9 cellular contexts compared by ENCODE assay signal in genomic region chr6:85673198-85674139, GRCh38. TPM values are rescaled to one million over a fixed set of nuclear protein-coding genes. Genes with fewer than 3 reads are reported as not detected.
DNase-seq lines count a peak whose midpoint lies in the region; ATAC-seq and TF ChIP-seq lines count a peak whose summit lies in the region.
"Had no signal": no experiment of that assay in that cellular context is flagged by ENCODE, and none has a peak within 500 bp of the region (broad histone marks: within the 10 kb centered on the region; RNA-seq: fewer than 3 reads in every experiment).

No MANE protein-coding gene starts in this region.

- H3K18ac ChIP-seq in IMR-90 (ENCODE audit: low read depth, low read length): no peak overlapping the region

- H3K79me1 ChIP-seq in IMR-90 (ENCODE audit: low read depth in 1 of 2, low read length in 2 of 2): peaks cover 6 to 47% of the 10 kb centered on the region in 2 experiments; a peak in 3 of 4 replicates

- TF ChIP-seq CTCF in IMR-90 (conservative IDR thresholded peaks at IDR 0.05; ENCODE audit: low read depth, low read length) (no peak), natural killer cell (IDR thresholded peaks at IDR 0.05) (no peak), GM20000 (IDR thresholded peaks at IDR 0.05; ENCODE audit: extremely low read depth, missing control alignments) (no peak)

- no peak overlapping the region for H3K4me3 ChIP-seq in IMR-90 (ENCODE audit: insufficient read depth, low read depth, low read length)

- in situ Hi-C loops in IMR-90 (cut with MboI; ENCODE audit: low sequenced_read_pairs): loop anchor here (10.0 kb wide), 2 partner anchors 49 to 219 kb away; partner anchors contain the start of gene NT5E

- peaks cover 11% of the 10 kb centered on the region for H3K36me3 ChIP-seq in IMR-90 (ENCODE audit: control insufficient read depth, insufficient read depth, low read length)

- H3K4me1 Mint-ChIP-seq in activated CD8-positive, alpha-beta T cell treated with anti-CD3 and anti-CD28 coated beads, Interleukin-2, amount 10 ng/mL, durations not matched to agents 7 days and 5 days (ENCODE audit: low read depth): peaks cover 72% of the 10 kb centered on the region
- peaks cover 73 to 82% of the 10 kb centered on the region in 2 donors for H3K4me1 Mint-ChIP-seq in natural killer cell

- no peak overlapping the region; a peak in 1 of 4 replicates for H4K8ac ChIP-seq in IMR-90 (ENCODE audit: low read depth in 2 of 2, low read length in 2 of 2)

- H4K5ac ChIP-seq in IMR-90 (ENCODE audit: low read depth, low read length): no peak overlapping the region

- no peak overlapping the region; the same call in 1 of the 2 replicates for H3K14ac ChIP-seq in IMR-90 (replicated peaks; ENCODE audit: low read depth, low read length)

- no TSS peak for BruUV-seq in IMR-90 (replicated peaks; lab: Mats Ljungman, UMichigan)

- WGBS in IMR-90 (ENCODE audit: extremely low coverage in 2 of 2, insufficient read length in 1 of 2), 2 experiments: 71% methylated on average over 1 of the region's 4 CpGs; no CpG with 5 or more reads in 1 of the 2 experiments

- peaks cover 7% of the 10 kb centered on the region; the same call in 1 of the 2 replicates for H3K9me1 ChIP-seq in IMR-90 (ENCODE audit: insufficient read depth, low read length)

- dilution Hi-C loops in IMR-90 (cut with HindIII; ENCODE audit: low sequenced_read_pairs, unreplicated experiment): no loop called here

- H2BK20ac ChIP-seq in IMR-90 (ENCODE audit: low read depth, low read length): no peak overlapping the region

- H2BK5ac ChIP-seq in IMR-90 (ENCODE audit: low read depth, low read length, poor library complexity, severe bottlenecking): no peak overlapping the region

- no peak overlapping the region for H4K91ac ChIP-seq in IMR-90 (ENCODE audit: insufficient read depth, low read depth, low read length)

- no peak overlapping the region for H2AFZ ChIP-seq in IMR-90 (replicated peaks; ENCODE audit: low read length, poor library complexity)

- peak overlapping the region; percentile 40 for H3K27ac Mint-ChIP-seq in activated CD8-positive, alpha-beta T cell treated with anti-CD3 and anti-CD28 coated beads, Interleukin-2, amount 10 ng/mL, durations not matched to agents 7 days and 5 days
- H3K27ac Mint-ChIP-seq in natural killer cell: peak overlapping the region; percentile 61 to 100

- H3K27me3 ChIP-seq in IMR-90 (ENCODE audit: control insufficient read depth, insufficient read depth, low read length): no peaks in the 10 kb centered on the region

- POLR2A ChIA-PET in IMR-90 (lab: Charles Lee; ENCODE audit: unreplicated experiment): no interaction called here
- POLR2A ChIA-PET in activated CD8-positive, alpha-beta T cell treated with anti-CD3 and anti-CD28 coated beads, Interleukin-2, amount 10 ng/mL, durations not matched to agents 7 days and 5 days (lab: Charles Lee): interaction anchor here (0.6 to 4.6 kb wide), 2 partner anchors 32 to 817 kb away, joined by 3 to 138 read pairs; partner anchors contain the start of gene SYNCRIP

- no peak overlapping the region for H2AK5ac ChIP-seq in IMR-90 (ENCODE audit: low read depth, low read length)

- TF ChIP-seq POLR2A in IMR-90 (IDR thresholded peaks at IDR 0.05; ENCODE audit: low read depth, low read length): peak; percentile 31

- H3K56ac ChIP-seq in IMR-90 (ENCODE audit: extremely low read depth, insufficient read depth, low read length): no peak overlapping the region

- H2AK9ac ChIP-seq in IMR-90 (replicated peaks; ENCODE audit: low read depth, low read length, poor library complexity): no peak overlapping the region

- peaks cover 44% of the 10 kb centered on the region for H4K20me1 ChIP-seq in IMR-90 (ENCODE audit: insufficient read depth, low read length)

- no peaks in the 10 kb centered on the region for H3K9me3 ChIP-seq in IMR-90 (ENCODE audit: control insufficient read depth, insufficient read depth, low read length)

- intact Hi-C loops in IMR-90 (cut with micrococcal nuclease): loop anchor here (10.0 kb wide), 2 partner anchors 49 to 219 kb away; partner anchors contain the start of gene NT5E
- intact Hi-C loops in natural killer cell (cut with micrococcal nuclease): loop anchor here (10.0 kb wide), 2 partner anchors 139 to 319 kb away; no protein-coding TSS in a partner anchor

- no peaks in the 10 kb centered on the region for H3K27me3 Mint-ChIP-seq in activated CD8-positive, alpha-beta T cell treated with anti-CD3 and anti-CD28 coated beads, Interleukin-2, amount 10 ng/mL, durations not matched to agents 7 days and 5 days (ENCODE audit: low read depth)
- H3K27me3 Mint-ChIP-seq in natural killer cell (ENCODE audit: low read depth in 2 of 2): no peaks in the 10 kb centered on the region

- no peak overlapping the region for H3K4me2 ChIP-seq in IMR-90 (ENCODE audit: low read depth, low read length)

- no peak overlapping the region for H3K4ac ChIP-seq in IMR-90 (ENCODE audit: low read depth, low read length)

- TF ChIP-seq RAD21 in IMR-90 (IDR thresholded peaks at IDR 0.05; ENCODE audit: low read length): no peak

- H3K9ac ChIP-seq in IMR-90 (ENCODE audit: low read depth, low read length): no peak overlapping the region

- peaks cover 71% of the 10 kb centered on the region for H3K36me3 Mint-ChIP-seq in activated CD8-positive, alpha-beta T cell treated with anti-CD3 and anti-CD28 coated beads, Interleukin-2, amount 10 ng/mL, durations not matched to agents 7 days and 5 days (ENCODE audit: low read depth)
- H3K36me3 Mint-ChIP-seq in natural killer cell: no peaks in the 10 kb centered on the region

- H2BK15ac ChIP-seq in IMR-90 (ENCODE audit: low read depth, low read length): no peak overlapping the region

- H3K9me3 Mint-ChIP-seq in activated CD8-positive, alpha-beta T cell treated with anti-CD3 and anti-CD28 coated beads, Interleukin-2, amount 10 ng/mL, durations not matched to agents 7 days and 5 days (ENCODE audit: insufficient read depth): no peaks in the 10 kb centered on the region
- H3K9me3 Mint-ChIP-seq in natural killer cell: no peaks in the 10 kb centered on the region

- no peak overlapping the region for H3K23ac ChIP-seq in IMR-90 (ENCODE audit: low read depth, low read length)

- ATAC-seq in IMR-90 (ENCODE audit: low read depth): no peak
- ATAC-seq in activated CD8-positive, alpha-beta T cell treated with anti-CD3 and anti-CD28 coated beads, Interleukin-2, amount 10 ng/mL, durations not matched to agents 7 days and 5 days: no peak
- no peak for ATAC-seq in natural killer cell

- H3K4me1 ChIP-seq in IMR-90 (ENCODE audit: control insufficient read depth, insufficient read depth, low read length): 0 out of 2 replicates have a peak, but pooled peaks cover 5% of the 10 kb centered on the region

- CTCF ChIA-PET in IMR-90 (lab: Yijun Ruan, JAX): interaction anchor here (0.6 to 0.8 kb wide), 2 partner anchors 34 to 44 kb away, joined by 3 read pairs; no protein-coding TSS in a partner anchor
- CTCF ChIA-PET in activated CD8-positive, alpha-beta T cell treated with anti-CD3 and anti-CD28 coated beads, Interleukin-2, amount 10 ng/mL, durations not matched to agents 7 days and 5 days (lab: Charles Lee): interaction anchor here (1.4 kb wide), 2 partner anchors 29 to 31 kb away, joined by 4 to 5 read pairs; partner anchors contain the start of gene SYNCRIP

- H2BK120ac ChIP-seq in IMR-90 (ENCODE audit: low read depth, low read length): no peak overlapping the region

- no peak overlapping the region for H3K4me3 Mint-ChIP-seq in activated CD8-positive, alpha-beta T cell treated with anti-CD3 and anti-CD28 coated beads, Interleukin-2, amount 10 ng/mL, durations not matched to agents 7 days and 5 days
- H3K4me3 Mint-ChIP-seq in natural killer cell: no peak overlapping the region

- DNase-seq in EL (peak; percentile 25), IMR-90 (no peak), natural killer cell (no peak), NCI-H2196 treated with DMSO at 0.1 percent for 48 hours (lab: John Stamatoyannopoulos, UW; ENCODE audit: unreplicated experiment) (no peak), GM20000 (ENCODE audit: low spot score) (no peak), NCI-H146 treated with DMSO at 0.1 percent for 48 hours (lab: John Stamatoyannopoulos, UW; ENCODE audit: unreplicated experiment) (no peak)
- DNase-seq in activated CD8-positive, alpha-beta T cell treated with anti-CD3 and anti-CD28 coated beads, Interleukin-2, amount 10 ng/mL, durations not matched to agents 7 days and 5 days: no peak
- DNase-seq: NCI-H1694, RPMI8226 had no signal

- H3K27ac ChIP-seq in IMR-90 (ENCODE audit: insufficient read depth, low read length): no peak overlapping the region

TF ChIP-seq in IMR-90, 13 proteins besides CTCF, POLR2A, EP300 and RAD21 (continues in another document):
- TF ChIP-seq BHLHE40 (IDR thresholded peaks at IDR 0.05; ENCODE audit: low read depth, low read length) (no peak), FOS (IDR thresholded peaks at IDR 0.05; ENCODE audit: low read depth, low read length) (no peak), SMC3 (IDR thresholded peaks at IDR 0.05; ENCODE audit: low read depth, low read length) (no peak), USF2 (IDR thresholded peaks at IDR 0.05; ENCODE audit: low read depth, low read length) (no peak), MAZ (IDR thresholded peaks at IDR 0.05; ENCODE audit: borderline replicate concordance, low read depth, low read length) (no peak), CEBPB (IDR thresholded peaks at IDR 0.05; ENCODE audit: low read depth, low read length) (no peak), MXI1 (IDR thresholded peaks at IDR 0.05; ENCODE audit: borderline replicate concordance, low read depth, low read length) (no peak)

RNA-seq across cellular contexts. Expression of gene SYNCRIP, which starts 30.8 kb away (rescaled TPM):
- total RNA-seq in IMR-90 (2012; rRNA removed) (59.3 and 120 TPM in 2 replicates), natural killer cell (10 to 100 TPM; 65.8 to 99.1 (median 80.9) TPM)
- polyA plus RNA-seq in IMR-90 (2012; rRNA removed): 35.7 and 50.1 TPM in 2 replicates
- polyA plus RNA-seq in IMR-90 (2012; cell fraction: cytosol; rRNA removed): 5.8 and 7.5 TPM in 2 replicates
- polyA plus RNA-seq in IMR-90 (2012; cell fraction: nucleus; rRNA removed; ENCODE audit: low replicate concordance): 4.5 and 21.9 TPM in 2 replicates
- 100 to 1,000 TPM; 136 to 137 TPM for total RNA-seq in activated CD8-positive, alpha-beta T cell treated with anti-CD3 and anti-CD28 coated beads, Interleukin-2, amount 10 ng/mL, durations not matched to agents 7 days and 5 days
